In the genomic region with DNA sequence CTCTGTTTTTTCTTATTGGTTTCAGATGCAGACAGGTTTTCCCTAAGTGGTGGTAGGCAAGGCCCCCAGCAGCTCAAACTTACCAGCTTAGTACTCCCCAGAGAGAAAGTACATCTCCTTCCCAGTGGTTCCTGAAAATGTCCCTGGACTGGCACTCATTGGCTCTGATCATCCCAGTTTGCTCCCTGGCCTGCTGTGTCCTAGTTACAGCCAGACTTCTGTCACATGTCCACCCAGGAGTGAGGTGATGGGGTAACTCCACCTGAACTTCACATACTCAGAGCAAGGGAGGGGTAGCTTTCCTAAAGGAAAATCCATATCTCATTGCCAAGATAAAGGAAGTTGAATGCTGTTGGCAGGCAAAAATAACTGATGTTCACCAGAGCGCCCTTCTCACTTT, we compare ENCODE assay signal across 25 cellular contexts.
"Had no signal": no experiment of that assay in that cellular context is flagged by ENCODE, and none has a peak within 500 bp of the region (broad histone marks: within the 10 kb centered on the region; RNA-seq: fewer than 3 reads in every experiment).

No MANE protein-coding gene starts in this region.

- H3K4me3 ChIP-seq: colonic mucosa, esophagus squamous epithelium, gastrocnemius medialis, hepatocyte, left ventricle myocardium inferior, lower lobe of right lung, mucosa of descending colon had no signal

- FAIRE-seq: endometrium had no signal

- H3K4me2 ChIP-seq: hepatocyte had no signal

- H3K36me3 ChIP-seq: colonic mucosa, esophagus squamous epithelium, gastrocnemius medialis, left ventricle myocardium inferior, lower lobe of right lung had no signal

- H3K9me3 ChIP-seq: colonic mucosa, esophagus squamous epithelium, gastrocnemius medialis, left ventricle myocardium inferior, lower lobe of right lung, mucosa of descending colon had no signal

- DNase-seq: colonic mucosa; cortex of kidney; effector CD8-positive, alpha-beta T cell; effector memory CD8-positive, alpha-beta T cell; endodermal cell; erythroblast; esophagus squamous epithelium; foreskin fibroblast; foreskin melanocyte; gastrocnemius medialis; glutamatergic neuron; head of caudate nucleus; hypothalamus; immature natural killer cell; islet precursor cell; left cardiac atrium; left ventricle myocardium inferior; lower lobe of right lung; mesenchymal stem cell; mucosa of descending colon; naive B cell had no signal

- H2AFZ ChIP-seq: hepatocyte had no signal

- H3K27me3 ChIP-seq: colonic mucosa, esophagus squamous epithelium, gastrocnemius medialis, hepatocyte had no signal

- H3K27ac ChIP-seq: colonic mucosa, epithelial cell of prostate, esophagus squamous epithelium, gastrocnemius medialis, hepatocyte, left ventricle myocardium inferior, lower lobe of right lung had no signal

- ATAC-seq: effector memory CD8-positive, alpha-beta T cell; esophagus mucosa; gastrocnemius medialis; left cardiac atrium; lower lobe of right lung; mucosa of descending colon had no signal

- H3K4me1 ChIP-seq: colonic mucosa, left ventricle myocardium inferior, lower lobe of right lung had no signal
